ENCODE assay signal across 18 cellular contexts in genomic region chr5:167794121-167794520, GRCh38.
DNase-seq lines count a peak whose midpoint lies in the region; ATAC-seq, FAIRE-seq and TF ChIP-seq lines count a peak whose summit lies in the region.
"Had no signal": no experiment of that assay in that cellular context is flagged by ENCODE, and none has a peak within 500 bp of the region (broad histone marks: within the 10 kb centered on the region; RNA-seq: fewer than 3 reads in every experiment).

No MANE protein-coding gene starts in this region.

- H3K9me3 ChIP-seq in body of pancreas (no peaks in the 10 kb centered on the region), HepG2 (ENCODE audit: low read length) (no peaks in the 10 kb centered on the region)
- H3K9me3 ChIP-seq: BLaER1, HAP-1 had no signal

- H3K4me1 ChIP-seq in body of pancreas (peaks cover 14% of the 10 kb centered on the region), HepG2 (ENCODE audit: insufficient read depth, low read length) (no peaks in the 10 kb centered on the region)
- H3K4me1 ChIP-seq: BLaER1 had no signal

- no peaks in the 10 kb centered on the region for H3K36me3 Mint-ChIP-seq in progenitor cell of endocrine pancreas (ENCODE audit: insufficient read depth)
- no peaks in the 10 kb centered on the region for H3K36me3 Mint-ChIP-seq in glutamatergic neuron (ENCODE audit: unreplicated experiment)
- H3K36me3 Mint-ChIP-seq: CD14-positive monocyte; CD4-positive, alpha-beta memory T cell had no signal

- H3K36me3 ChIP-seq in body of pancreas (replicated peaks in 1 of 2; ENCODE audit: insufficient read depth in 1 of 2, low read depth in 2 of 2), result no peaks in the 10 kb centered on the region
- no peaks in the 10 kb centered on the region for H3K36me3 ChIP-seq in HepG2 (replicated peaks in 1 of 2; ENCODE audit: control insufficient read depth in 1 of 2, insufficient read depth in 2 of 2, low read length in 2 of 2)
- H3K36me3 ChIP-seq: HAP-1 had no signal

- no peak overlapping the region for H2AFZ ChIP-seq in HepG2 (ENCODE audit: low read length)

- no peak for TF ChIP-seq POLR2A in body of pancreas (IDR thresholded peaks at IDR 0.05)
- no peak for TF ChIP-seq POLR2A in HepG2 (IDR thresholded peaks at IDR 0.05; ENCODE audit: insufficient read depth in 1 of 2, low read depth in 2 of 2, low read length in 2 of 2)

- no peak overlapping the region for H3K4me2 ChIP-seq in HepG2 (ENCODE audit: low read depth, low read length)
- H3K4me2 ChIP-seq: BLaER1 had no signal

- H3K27ac Mint-ChIP-seq in progenitor cell of endocrine pancreas (peak overlapping the region; percentile 19), glutamatergic neuron (ENCODE audit: unreplicated experiment) (no peak overlapping the region)
- H3K27ac Mint-ChIP-seq: CD4-positive, alpha-beta memory T cell had no signal

- in situ Hi-C loops in HepG2 (cut with HindIII; ENCODE audit: extremely low pct_ligation_motif_present, low pct_unique_long_range_greater_than_20kb), result no loop called here

- H3K4me1 Mint-ChIP-seq in progenitor cell of endocrine pancreas (ENCODE audit: low read depth) (no peaks in the 10 kb centered on the region), glutamatergic neuron (ENCODE audit: low read depth, unreplicated experiment) (peaks cover 1% of the 10 kb centered on the region)
- H3K4me1 Mint-ChIP-seq: CD4-positive, alpha-beta memory T cell had no signal

- no peak for TF ChIP-seq EP300 in HepG2 (IDR thresholded peaks at IDR 0.05; ENCODE audit: low read depth in 2 of 2, low read length in 2 of 2)
- no peak for TF ChIP-seq EP300 in HepG2 (CRISPR knock-in tag; IDR thresholded peaks at IDR 0.05; ENCODE audit: borderline replicate concordance)

- no peak overlapping the region for H3K4me3 ChIP-seq in body of pancreas
- H3K4me3 ChIP-seq in HepG2 (replicated peaks in 1 of 3; ENCODE audit: insufficient read depth in 1 of 3, low read depth in 2 of 3, low read length in 3 of 3), result no peak overlapping the region
- H3K4me3 ChIP-seq: BLaER1, HAP-1 had no signal

- CTCF ChIA-PET in HepG2 (lab: Yijun Ruan, JAX; ENCODE audit: low intra/inter-chr PET ratio, low total read pairs), result no interaction called here

- peak; percentile 48 for ATAC-seq in body of pancreas
- ATAC-seq in HepG2, result no peak
- ATAC-seq in HG03439 (IDR thresholded peaks at IDR 0.05; ENCODE audit: unreplicated experiment), result no peak

- 10 to 15% methylated on average over 4 of the region's 4 CpGs for WGBS in body of pancreas, 2 donors
- 3% methylated on average over 4 of the region's 4 CpGs for WGBS in HepG2 (ENCODE audit: low lambda C conversion rate)

- FAIRE-seq in HepG2 (lab: Jason Lieb, UNC), result no peak
- FAIRE-seq: A204.1, GM12892 had no signal

- H3K27me3 Mint-ChIP-seq in progenitor cell of endocrine pancreas, result no peaks in the 10 kb centered on the region
- H3K27me3 Mint-ChIP-seq in glutamatergic neuron (ENCODE audit: unreplicated experiment), result no peaks in the 10 kb centered on the region
- H3K27me3 Mint-ChIP-seq: CD4-positive, alpha-beta memory T cell had no signal

- intact Hi-C loops in body of pancreas (cut with DNase I), result no loop called here
- intact Hi-C loops in HepG2 (cut with micrococcal nuclease; ENCODE audit: unreplicated experiment), result no loop called here

- no TSS peak for BruUV-seq in HepG2 (replicated peaks; lab: Mats Ljungman, UMichigan)

- TF ChIP-seq RAD21 in HepG2 (CRISPR knock-in tag; IDR thresholded peaks at IDR 0.05), result no peak

- DNase-seq in NCI-H774 (lab: John Stamatoyannopoulos, UW), result peak; percentile 77
- no peak for DNase-seq in body of pancreas
- DNase-seq in HepG2 (ENCODE audit: low spot score), result no peak
- no peak for DNase-seq in progenitor cell of endocrine pancreas (ENCODE audit: low spot score, unreplicated experiment)
- no peak for DNase-seq in glutamatergic neuron
- DNase-seq in NAMALWA (ENCODE audit: low spot score), result no peak
- DNase-seq: AML-193; CD4-positive, alpha-beta memory T cell; DMS153; DMS79; GDM1; KG1 had no signal

- no peak for TF ChIP-seq CTCF in body of pancreas (IDR thresholded peaks at IDR 0.05)
- no peak for TF ChIP-seq CTCF in HepG2 (CRISPR knock-in tag; IDR thresholded peaks at IDR 0.05)
- TF ChIP-seq CTCF in progenitor cell of endocrine pancreas (IDR thresholded peaks at IDR 0.05; ENCODE audit: unreplicated experiment), result no peak
- no peak for TF ChIP-seq CTCF in glutamatergic neuron (IDR thresholded peaks at IDR 0.05; ENCODE audit: partially characterized antibody, unreplicated experiment)

- H4K20me1 ChIP-seq in HepG2 (ENCODE audit: insufficient read depth, low read length), result no peaks in the 10 kb centered on the region

- POLR2A ChIA-PET in HepG2 (lab: Yijun Ruan, JAX), result no interaction called here

- peak overlapping the region in 1 of 4 donors; percentile 6 for H3K27ac ChIP-seq in body of pancreas
- H3K27ac ChIP-seq in HepG2 (ENCODE audit: extremely low read length, insufficient read depth, low read length), result no peak overlapping the region
- H3K27ac ChIP-seq: BLaER1 had no signal

- H3K27me3 ChIP-seq in body of pancreas, result no peaks in the 10 kb centered on the region
- no peaks in the 10 kb centered on the region; a peak in 1 of 5 replicates for H3K27me3 ChIP-seq in HepG2 (ENCODE audit: control insufficient read depth in 1 of 2, insufficient read depth in 2 of 2, low read length in 2 of 2)
- H3K27me3 ChIP-seq: BLaER1 had no signal

- no peaks in the 10 kb centered on the region for H3K79me2 ChIP-seq in HepG2 (ENCODE audit: insufficient read depth, low read length)

- H3K4me3 Mint-ChIP-seq in progenitor cell of endocrine pancreas (ENCODE audit: low read depth) (no peak overlapping the region), glutamatergic neuron (ENCODE audit: unreplicated experiment) (no peak overlapping the region)
- H3K4me3 Mint-ChIP-seq: CD14-positive monocyte; CD4-positive, alpha-beta memory T cell had no signal

- H3K9ac ChIP-seq in HepG2 (ENCODE audit: insufficient read depth, low read depth, low read length), result no peak overlapping the region
- H3K9ac ChIP-seq: BLaER1 had no signal

- H3K9me3 Mint-ChIP-seq in progenitor cell of endocrine pancreas (ENCODE audit: low read depth), result no peaks in the 10 kb centered on the region
- H3K9me3 Mint-ChIP-seq in glutamatergic neuron (ENCODE audit: unreplicated experiment), result peaks cover 2% of the 10 kb centered on the region

TF ChIP-seq in HepG2, 621 proteins besides CTCF, POLR2A, EP300 and RAD21:
- TF ChIP-seq CREB1 (IDR thresholded peaks at IDR 0.05), result peak; percentile 47; the same call in 1 of the 2 replicates
- TF ChIP-seq CREB1 (CRISPR knock-in tag; IDR thresholded peaks at IDR 0.05), result no peak
- TF ChIP-seq SMAD3 (CRISPR knock-in tag; IDR thresholded peaks at IDR 0.05), result no peak
- no peak for TF ChIP-seq RBM22 (optimal IDR thresholded peaks at IDR 0.05; ENCODE audit: low read length)
- no peak for TF ChIP-seq ZBTB20 (CRISPR knock-in tag; IDR thresholded peaks at IDR 0.05; ENCODE audit: borderline replicate concordance, low read depth)
TF ChIP-seq in HepG2: peak in this region for 1.
